ENCODE assay signal across 8 cellular contexts in genomic region chr11:66334605-66335442, GRCh38. TPM values are rescaled to one million over a fixed set of nuclear protein-coding genes. Genes with fewer than 3 reads are reported as not detected.
DNase-seq lines count a peak whose midpoint lies in the region; FAIRE-seq and TF ChIP-seq lines count a peak whose summit lies in the region.
"Had no signal": no experiment of that assay in that cellular context is flagged by ENCODE, and none has a peak within 500 bp of the region (broad histone marks: within the 10 kb centered on the region; RNA-seq: fewer than 3 reads in every experiment).

No MANE protein-coding gene starts in this region.

- DNase-seq in CD14-positive monocyte (ENCODE audit: low spot score) (no peak), SKM-1 treated with dmso at 0.1 percent for 144 hours (lab: John Stamatoyannopoulos, UW; ENCODE audit: unreplicated experiment) (peak; percentile 62), keratinocyte (ENCODE audit: low read depth, low spot score) (no peak), frontal cortex (ENCODE audit: low spot score in 2 of 2) (no peak), dermis blood vessel endothelial cell (no peak), midbrain (lab: John Stamatoyannopoulos, UW) (no peak)

- peak overlapping the region; percentile 95 for H3K4me2 ChIP-seq in keratinocyte (ENCODE audit: control insufficient read depth, extremely low read depth, insufficient read depth, low read depth, low read length)

- H3K9me1 ChIP-seq in keratinocyte (ENCODE audit: control insufficient read depth, extremely low read depth, insufficient read depth, low read length), result peaks cover 6% of the 10 kb centered on the region

- peaks cover 3% of the 10 kb centered on the region for H4K20me1 ChIP-seq in keratinocyte (ENCODE audit: control insufficient read depth, extremely low read depth, insufficient read depth, low read length)

- H3K4me1 Mint-ChIP-seq in CD14-positive monocyte, result peaks cover 30% of the 10 kb centered on the region

- TF ChIP-seq CTCF in CD14-positive monocyte (IDR thresholded peaks at IDR 0.05), result no peak
- TF ChIP-seq CTCF in keratinocyte (optimal IDR thresholded peaks at IDR 0.05 in 1 of 3, IDR thresholded peaks at IDR 0.05 in 1 of 3, conservative IDR thresholded peaks at IDR 0.05 in 1 of 3; ENCODE audit: extremely low read depth in 1 of 3, insufficient read depth in 2 of 3, low read length in 3 of 3), result peak in 1 of 3 experiments; percentile 15

- H3K4me3 Mint-ChIP-seq in CD14-positive monocyte, result peak overlapping the region; percentile 98 to 100

- no peaks in the 10 kb centered on the region for H3K27me3 ChIP-seq in keratinocyte (ENCODE audit: control insufficient read depth, extremely low read depth, insufficient read depth, low read length)
- H3K27me3 ChIP-seq: pancreas had no signal

- peaks cover 26 to 46% of the 10 kb centered on the region in 2 experiments for H3K36me3 ChIP-seq in keratinocyte (ENCODE audit: control insufficient read depth in 2 of 2, extremely low read depth in 1 of 2, insufficient read depth in 2 of 2, low read length in 2 of 2)

- H3K4me1 ChIP-seq in keratinocyte (ENCODE audit: control insufficient read depth, extremely low read depth, insufficient read depth, low read length), result peaks cover 49% of the 10 kb centered on the region

- intact Hi-C loops in CD14-positive monocyte (cut with micrococcal nuclease), result no loop called here

- H3K27ac Mint-ChIP-seq in CD14-positive monocyte, result peak overlapping the region; percentile 82 to 98 (median 92)

- H3K9me3 Mint-ChIP-seq in CD14-positive monocyte, result no peaks in the 10 kb centered on the region
- H3K9me3 Mint-ChIP-seq: IgD-negative memory B cell had no signal

- no peaks in the 10 kb centered on the region for H3K27me3 Mint-ChIP-seq in CD14-positive monocyte (ENCODE audit: low read depth in 3 of 3)

- peaks cover 42 to 55% of the 10 kb centered on the region in 2 donors for H3K36me3 Mint-ChIP-seq in CD14-positive monocyte
- H3K36me3 Mint-ChIP-seq: IgD-negative memory B cell had no signal

- H3K79me2 ChIP-seq in keratinocyte (ENCODE audit: control insufficient read depth, insufficient read depth, low read length), result peaks cover 22% of the 10 kb centered on the region

- H3K9me3 ChIP-seq in keratinocyte (ENCODE audit: control insufficient read depth, low read depth, low read length), result no peaks in the 10 kb centered on the region
- H3K9me3 ChIP-seq: pancreas had no signal

- no peak overlapping the region for H2AFZ ChIP-seq in keratinocyte (ENCODE audit: control insufficient read depth, low read length)

- dilution Hi-C loops in keratinocyte (cut with MboI; ENCODE audit: extremely low pct_ligation_motif_present, low sequenced_read_pairs), result no loop called here

- H3K27ac ChIP-seq in keratinocyte (ENCODE audit: control insufficient read depth, insufficient read depth, low read length), result peak overlapping the region; percentile 97

- H3K4me3 ChIP-seq in keratinocyte (ENCODE audit: control insufficient read depth in 2 of 3, extremely low read depth in 1 of 3, insufficient read depth in 2 of 3, low read depth in 1 of 3, low read length in 3 of 3), result peak overlapping the region; percentile 60 to 78 (median 78)

- peak overlapping the region; percentile 85 for H3K9ac ChIP-seq in keratinocyte (ENCODE audit: control insufficient read depth, extremely low read depth, insufficient read depth, low read length)

- FAIRE-seq in keratinocyte (lab: Jason Lieb, UNC) (no peak), frontal cortex (lab: Jason Lieb, UNC) (no peak)
- FAIRE-seq: pancreas had no signal

RNA-seq across cellular contexts. Expression of gene RIN1, which starts 1.4 kb away (rescaled TPM):
- 1 to 10 TPM; 6.1 to 7.6 TPM for polyA plus RNA-seq in CD14-positive monocyte
- 10.6 to 18.6 TPM (median 16.1 TPM) in 3 replicates for polyA plus RNA-seq in keratinocyte
- 7.9 TPM for polyA plus RNA-seq in keratinocyte (2011; ENCODE audit: low read depth)
- 6.2 and 20.7 TPM in 2 replicates for polyA plus RNA-seq in keratinocyte (2011; cell fraction: cytosol; rRNA removed)
- polyA plus RNA-seq in keratinocyte (2011; cell fraction: nucleus; rRNA removed), result 19.3 and 34.2 TPM in 2 replicates
- 28.8 and 29.9 TPM in 2 replicates for polyA plus RNA-seq in keratinocyte (2012; ENCODE audit: low replicate concordance)
- 7.6 to 19.7 TPM (median 10.7 TPM) in 3 replicates for polyA minus RNA-seq in keratinocyte
- polyA minus RNA-seq in keratinocyte (2011; cell fraction: cytosol; rRNA and poly(A)+ RNA removed), result 44.9 TPM
- polyA minus RNA-seq in keratinocyte (2011; cell fraction: nucleus; rRNA and poly(A)+ RNA removed), result 20.1 and 21.6 TPM in 2 replicates
- 0.82 TPM for total RNA-seq in frontal cortex
- total RNA-seq in dermis blood vessel endothelial cell, result 4.8 and 6.7 TPM in 2 replicates

RNA-seq across cellular contexts. Expression of gene BRMS1, which starts 10.1 kb away (rescaled TPM):
- polyA plus RNA-seq in CD14-positive monocyte (10 to 100 TPM; 62.0 to 65.2 TPM), keratinocyte (61.4 to 65.8 TPM (median 64.8 TPM) in 3 replicates)
- 31.0 TPM for polyA plus RNA-seq in keratinocyte (2011; ENCODE audit: low read depth)
- polyA plus RNA-seq in keratinocyte (2011; cell fraction: cytosol; rRNA removed), result 37.7 and 68.6 TPM in 2 replicates
- polyA plus RNA-seq in keratinocyte (2011; cell fraction: nucleus; rRNA removed), result 44.0 and 44.5 TPM in 2 replicates
- 38.4 and 73.3 TPM in 2 replicates for polyA plus RNA-seq in keratinocyte (2012; ENCODE audit: low replicate concordance)
- 14.7 to 32.2 TPM (median 21.4 TPM) in 3 replicates for polyA minus RNA-seq in keratinocyte
- 28.6 TPM for polyA minus RNA-seq in keratinocyte (2011; cell fraction: cytosol; rRNA and poly(A)+ RNA removed)
- 9.1 and 10.6 TPM in 2 replicates for polyA minus RNA-seq in keratinocyte (2011; cell fraction: nucleus; rRNA and poly(A)+ RNA removed)
- total RNA-seq in frontal cortex (19.2 TPM), dermis blood vessel endothelial cell (65.7 and 71.8 TPM in 2 replicates)

RNA-seq across cellular contexts. Expression of gene B4GAT1, which starts 12.6 kb away (rescaled TPM):
- polyA plus RNA-seq in CD14-positive monocyte (1 to 10 TPM; 1.7 TPM), keratinocyte (5.2 to 6.0 TPM (median 5.7 TPM) in 3 replicates)
- polyA plus RNA-seq in keratinocyte (2011; ENCODE audit: low read depth), result 2.8 TPM
- 2.3 and 3.2 TPM in 2 replicates for polyA plus RNA-seq in keratinocyte (2011; cell fraction: cytosol; rRNA removed)
- 7.9 and 11.1 TPM in 2 replicates for polyA plus RNA-seq in keratinocyte (2011; cell fraction: nucleus; rRNA removed)
- polyA plus RNA-seq in keratinocyte (2012; ENCODE audit: low replicate concordance), result 8.2 and 9.6 TPM in 2 replicates
- polyA minus RNA-seq in keratinocyte, result 2.2 to 3.3 TPM (median 3.3 TPM) in 3 replicates
- polyA minus RNA-seq in keratinocyte (2011; cell fraction: cytosol; rRNA and poly(A)+ RNA removed), result 7.1 TPM
- polyA minus RNA-seq in keratinocyte (2011; cell fraction: nucleus; rRNA and poly(A)+ RNA removed), result 4.7 and 6.7 TPM in 2 replicates
- total RNA-seq in frontal cortex (83.2 TPM), dermis blood vessel endothelial cell (25.8 and 28.1 TPM in 2 replicates)

RNA-seq across cellular contexts. Expression of gene CD248, which starts 18.0 kb away (rescaled TPM):
- polyA plus RNA-seq in CD14-positive monocyte (under 1 TPM in 1 of 2 donors, not detected in 1; 0.13 TPM), keratinocyte (0.02 to 0.40 TPM (median 0.12 TPM) in 3 replicates)
- polyA plus RNA-seq in keratinocyte (2011; ENCODE audit: low read depth), result 0.37 TPM
- polyA plus RNA-seq in keratinocyte (2011; cell fraction: cytosol; rRNA removed), result 0.05 and 0.06 TPM in 2 replicates
- 0.31 and 0.40 TPM in 2 replicates for polyA plus RNA-seq in keratinocyte (2011; cell fraction: nucleus; rRNA removed)
- 0.06 and 1.2 TPM in 2 replicates for polyA plus RNA-seq in keratinocyte (2012; ENCODE audit: low replicate concordance)
- 0.23 to 0.52 TPM in 2 of 3 replicates, not detected in the other for polyA minus RNA-seq in keratinocyte
- not detected for polyA minus RNA-seq in keratinocyte (2011; cell fraction: cytosol; rRNA and poly(A)+ RNA removed)
- 0.21 TPM in 1 of 2 replicates, not detected in the other for polyA minus RNA-seq in keratinocyte (2011; cell fraction: nucleus; rRNA and poly(A)+ RNA removed)
- total RNA-seq in frontal cortex (1.2 TPM), dermis blood vessel endothelial cell (0.23 and 0.68 TPM in 2 replicates)

RNA-seq across cellular contexts. Expression of gene SLC29A2, which starts 36.7 kb away (rescaled TPM):
- polyA plus RNA-seq in CD14-positive monocyte (under 1 TPM in 1 of 2 donors, not detected in 1; 0.11 TPM), keratinocyte (1.3 to 2.7 TPM (median 1.7 TPM) in 3 replicates)
- polyA plus RNA-seq in keratinocyte (2011; ENCODE audit: low read depth), result 0.27 TPM
- polyA plus RNA-seq in keratinocyte (2011; cell fraction: cytosol; rRNA removed), result 2.0 and 2.5 TPM in 2 replicates
- 6.3 and 6.7 TPM in 2 replicates for polyA plus RNA-seq in keratinocyte (2011; cell fraction: nucleus; rRNA removed)
- polyA plus RNA-seq in keratinocyte (2012; ENCODE audit: low replicate concordance), result 2.9 and 3.8 TPM in 2 replicates
- polyA minus RNA-seq in keratinocyte, result 1.5 to 7.7 TPM (median 1.6 TPM) in 3 replicates
- 2.3 TPM for polyA minus RNA-seq in keratinocyte (2011; cell fraction: cytosol; rRNA and poly(A)+ RNA removed)
- 1.2 and 2.0 TPM in 2 replicates for polyA minus RNA-seq in keratinocyte (2011; cell fraction: nucleus; rRNA and poly(A)+ RNA removed)
- total RNA-seq in frontal cortex (1.6 TPM), dermis blood vessel endothelial cell (1.2 and 2.3 TPM in 2 replicates)
